ENCODE assay signal across 13 cellular contexts in the genomic region with DNA sequence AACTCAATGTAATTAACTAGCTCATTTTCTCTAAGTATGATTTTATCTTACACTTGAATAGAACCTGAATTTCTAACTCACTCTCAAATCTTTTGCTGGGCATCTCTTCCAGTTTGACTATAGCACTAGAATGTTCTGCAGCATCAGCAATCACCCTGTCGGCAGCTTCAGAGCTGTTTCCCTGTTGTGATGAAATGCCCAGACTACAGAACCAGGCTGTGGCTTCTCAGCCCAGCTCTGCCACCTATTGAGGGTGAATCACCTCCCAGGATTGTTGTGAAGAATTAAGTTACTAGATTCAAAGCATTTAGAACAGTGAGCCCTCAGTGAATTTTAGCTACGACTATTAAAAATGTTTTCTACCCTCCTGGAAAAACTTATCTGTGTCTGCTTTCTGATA.
DNase-seq lines count a peak whose midpoint lies in the region; TF ChIP-seq lines count a peak whose summit lies in the region.
"Had no signal": no experiment of that assay in that cellular context is flagged by ENCODE, and none has a peak within 500 bp of the region (broad histone marks: within the 10 kb centered on the region; RNA-seq: fewer than 3 reads in every experiment).

No MANE protein-coding gene starts in this region.

- peak; percentile 44 for DNase-seq in stimulated activated CD4-positive, alpha-beta T cell treated with anti-CD3 and anti-CD28 coated beads, Interleukin-1b, Interleukin-23, amount 100 ng/mL, for 48 hours
- no peak for DNase-seq in stimulated activated CD4-positive, alpha-beta T cell treated with anti-CD3 and anti-CD28 coated beads, Interleukin-2, amount 100 ng/mL, for 48 hours
- peak; percentile 84 for DNase-seq in SW480 (ENCODE audit: low spot score)
- peak; percentile 59 for DNase-seq in hepatic stellate cell (ENCODE audit: low spot score)
- DNase-seq in testis = peak; percentile 54
- no peak for DNase-seq in activated gamma-delta T cell (lab: John Stamatoyannopoulos, UW)
- DNase-seq in NCI-H345 (lab: John Stamatoyannopoulos, UW) = no peak
- DNase-seq in NCI-H446 (lab: John Stamatoyannopoulos, UW) = no peak
- DNase-seq: CD8-positive, alpha-beta T cell; cortex of kidney; stimulated activated naive CD4-positive, alpha-beta T cell treated with Interleukin-2 at 50 U/mL for 16 hours had no signal

- H3K27me3 ChIP-seq in testis = no peaks in the 10 kb centered on the region
- H3K27me3 ChIP-seq: right lobe of liver had no signal

- intact Hi-C loops in testis (cut with DNase I; ENCODE audit: low total_unique reads) = no loop called here

- TF ChIP-seq CTCF in testis (IDR thresholded peaks at IDR 0.05) = no peak

- peaks cover 8% of the 10 kb centered on the region for H3K4me1 ChIP-seq in testis
- H3K4me1 ChIP-seq: right lobe of liver had no signal

- 58 to 83% methylated on average over 2 of the region's 2 CpGs for WGBS in testis, 2 donors

- H3K27ac ChIP-seq in testis = peak overlapping the region; percentile 0 to 56
- H3K27ac ChIP-seq: KMS-11, right lobe of liver had no signal

- H3K9me3 ChIP-seq in testis = no peaks in the 10 kb centered on the region
- H3K9me3 ChIP-seq: right lobe of liver had no signal

- no peak overlapping the region for H3K4me3 ChIP-seq in testis
- H3K4me3 ChIP-seq: right lobe of liver had no signal

- no peaks in the 10 kb centered on the region for H3K36me3 ChIP-seq in testis (ENCODE audit: low read depth, missing control alignments)
- H3K36me3 ChIP-seq: right lobe of liver had no signal

- TF ChIP-seq POLR2A in testis (IDR thresholded peaks at IDR 0.05) = no peak

Comparison
In these comparisons a context has a peak if more than half of its experiments do, and no peak if none do; other contexts are left out.
1. DNase-seq: peak in stimulated activated CD4-positive, alpha-beta T cell treated with anti-CD3 and anti-CD28 coated beads, Interleukin-1b, Interleukin-23, amount 100 ng/mL, for 48 hours (single experiment), SW480 (single experiment), hepatic stellate cell (single experiment) and testis (single experiment); none in stimulated activated CD4-positive, alpha-beta T cell treated with anti-CD3 and anti-CD28 coated beads, Interleukin-2, amount 100 ng/mL, for 48 hours (0 of 2), activated gamma-delta T cell (single experiment), NCI-H345 (single experiment) and NCI-H446 (0 of 2).